1 cellular context compared by ENCODE assay signal in the genomic region with DNA sequence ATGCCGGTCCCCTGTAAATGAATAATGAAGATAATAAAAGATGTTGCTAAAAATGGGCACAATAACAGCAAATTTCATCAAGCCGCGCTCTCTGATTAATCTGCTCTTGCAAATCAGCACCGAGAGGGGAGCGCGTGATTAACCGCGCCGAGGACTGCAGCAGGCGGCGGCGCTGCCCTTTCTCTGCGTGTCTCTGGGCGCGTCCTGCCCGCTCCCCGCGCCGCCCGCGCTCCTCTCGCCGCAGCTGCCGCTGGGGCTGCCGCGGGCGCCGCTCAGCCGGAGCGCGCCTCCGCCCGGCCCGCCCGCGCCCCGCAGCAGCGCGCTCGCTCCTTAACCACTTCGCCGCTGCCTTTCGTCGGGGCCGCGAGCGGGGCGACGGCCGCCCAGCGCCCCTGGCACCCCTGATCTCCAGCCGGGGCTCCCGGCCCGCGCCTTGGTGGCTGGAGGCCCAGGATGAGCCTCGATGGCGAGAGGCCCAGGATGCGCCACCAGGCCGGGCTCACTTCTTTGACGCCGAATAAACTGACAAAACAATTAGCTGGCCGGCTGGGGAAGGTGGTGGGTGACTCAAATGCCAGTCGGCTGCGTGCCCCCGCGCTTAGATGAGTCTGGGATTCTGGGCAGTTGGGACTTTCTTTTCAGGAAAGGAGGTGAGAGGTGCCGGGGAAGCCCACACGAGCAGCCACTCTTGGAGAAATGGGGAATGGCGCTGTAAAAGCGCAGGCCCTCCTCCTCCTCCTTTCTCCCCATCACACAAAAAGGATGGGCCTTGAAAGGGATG.
TF ChIP-seq lines count a peak whose summit lies in the region.

No MANE protein-coding gene starts in this region.

TF ChIP-seq in HepG2, 621 proteins besides CTCF, POLR2A, EP300 and RAD21 (continued from another document):
- TF ChIP-seq, protein P1, sequence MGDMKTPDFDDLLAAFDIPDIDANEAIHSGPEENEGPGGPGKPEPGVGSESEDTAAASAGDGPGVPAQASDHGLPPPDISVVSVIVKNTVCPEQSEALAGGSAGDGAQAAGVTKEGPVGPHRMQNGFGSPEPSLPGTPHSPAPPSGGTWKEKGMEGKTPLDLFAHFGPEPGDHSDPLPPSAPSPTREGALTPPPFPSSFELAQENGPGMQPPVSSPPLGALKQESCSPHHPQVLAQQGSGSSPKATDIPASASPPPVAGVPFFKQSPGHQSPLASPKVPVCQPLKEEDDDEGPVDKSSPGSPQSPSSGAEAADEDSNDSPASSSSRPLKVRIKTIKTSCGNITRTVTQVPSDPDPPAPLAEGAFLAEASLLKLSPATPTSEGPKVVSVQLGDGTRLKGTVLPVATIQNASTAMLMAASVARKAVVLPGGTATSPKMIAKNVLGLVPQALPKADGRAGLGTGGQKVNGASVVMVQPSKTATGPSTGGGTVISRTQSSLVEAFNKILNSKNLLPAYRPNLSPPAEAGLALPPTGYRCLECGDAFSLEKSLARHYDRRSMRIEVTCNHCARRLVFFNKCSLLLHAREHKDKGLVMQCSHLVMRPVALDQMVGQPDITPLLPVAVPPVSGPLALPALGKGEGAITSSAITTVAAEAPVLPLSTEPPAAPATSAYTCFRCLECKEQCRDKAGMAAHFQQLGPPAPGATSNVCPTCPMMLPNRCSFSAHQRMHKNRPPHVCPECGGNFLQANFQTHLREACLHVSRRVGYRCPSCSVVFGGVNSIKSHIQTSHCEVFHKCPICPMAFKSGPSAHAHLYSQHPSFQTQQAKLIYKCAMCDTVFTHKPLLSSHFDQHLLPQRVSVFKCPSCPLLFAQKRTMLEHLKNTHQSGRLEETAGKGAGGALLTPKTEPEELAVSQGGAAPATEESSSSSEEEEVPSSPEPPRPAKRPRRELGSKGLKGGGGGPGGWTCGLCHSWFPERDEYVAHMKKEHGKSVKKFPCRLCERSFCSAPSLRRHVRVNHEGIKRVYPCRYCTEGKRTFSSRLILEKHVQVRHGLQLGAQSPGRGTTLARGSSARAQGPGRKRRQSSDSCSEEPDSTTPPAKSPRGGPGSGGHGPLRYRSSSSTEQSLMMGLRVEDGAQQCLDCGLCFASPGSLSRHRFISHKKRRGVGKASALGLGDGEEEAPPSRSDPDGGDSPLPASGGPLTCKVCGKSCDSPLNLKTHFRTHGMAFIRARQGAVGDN (CRISPR knock-in tag; IDR thresholded peaks at IDR 0.05): peak; percentile 19; the same call in 1 of the 2 replicates
- TF ChIP-seq EZH2 (conservative IDR thresholded peaks at IDR 0.05; ENCODE audit: low read depth, low read length): 0 out of 2 replicates have a peak, but pooled peaks have one; percentile 75
